In the genomic region with DNA sequence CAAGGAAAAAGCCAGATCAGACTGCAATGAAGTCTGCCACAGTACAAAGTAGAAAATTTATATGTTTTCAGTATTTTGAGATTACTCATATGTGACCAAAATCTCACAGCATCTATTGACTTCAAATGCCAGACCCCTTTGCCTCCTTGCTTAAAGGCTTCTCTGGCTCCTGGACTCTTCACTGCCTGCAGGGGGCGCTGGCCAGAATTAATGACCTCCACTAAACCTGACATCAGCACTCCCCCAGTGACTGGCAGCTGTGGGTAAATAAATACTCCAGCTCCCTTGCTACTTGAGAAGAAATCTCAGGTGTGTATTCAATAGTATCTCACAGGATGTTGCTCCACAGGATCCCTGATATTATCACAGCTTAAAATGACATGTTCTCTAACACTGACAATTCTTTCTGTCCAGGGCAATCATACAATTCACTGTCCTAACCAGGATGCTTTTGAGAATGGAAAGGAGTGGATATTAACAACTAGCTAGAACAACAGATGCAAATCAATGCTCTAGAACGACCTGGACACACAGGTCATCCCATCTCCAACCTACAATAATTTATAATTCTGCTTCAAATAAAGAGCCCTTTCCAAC, we compare ENCODE assay signal across 8 cellular contexts. TPM values are rescaled to one million over a fixed set of nuclear protein-coding genes. Genes with fewer than 3 reads are reported as not detected.
DNase-seq lines count a peak whose midpoint lies in the region; ATAC-seq and TF ChIP-seq lines count a peak whose summit lies in the region.

No MANE protein-coding gene starts in this region.

- no peak overlapping the region for H2BK5ac ChIP-seq in H9 (ENCODE audit: insufficient read length, low read length)

- no peak overlapping the region for H2BK120ac ChIP-seq in H9 (ENCODE audit: low read depth, low read length, poor library complexity, severe bottlenecking)

- no peak overlapping the region for H3K9ac ChIP-seq in H9 (ENCODE audit: extremely low read depth, insufficient read length, low read length)
- no peak overlapping the region for H3K9ac ChIP-seq in endodermal cell (ENCODE audit: extremely low read depth, low read length, poor library complexity, severe bottlenecking)

- H3K27me3 Mint-ChIP-seq in H9 (ENCODE audit: low read depth) (no peaks in the 10 kb centered on the region), endodermal cell (ENCODE audit: insufficient read depth) (no peaks in the 10 kb centered on the region)
- no peaks in the 10 kb centered on the region for H3K27me3 Mint-ChIP-seq in activated CD4-positive, alpha-beta memory T cell treated with anti-CD3 and anti-CD28 coated beads, Interleukin-2, amount 10 ng/mL, durations not matched to agents 7 days and 5 days

- H3K9me3 Mint-ChIP-seq in H9 (no peaks in the 10 kb centered on the region), endodermal cell (no peaks in the 10 kb centered on the region)
- H3K9me3 Mint-ChIP-seq in activated CD4-positive, alpha-beta memory T cell treated with anti-CD3 and anti-CD28 coated beads, Interleukin-2, amount 10 ng/mL, durations not matched to agents 7 days and 5 days, result no peaks in the 10 kb centered on the region

- H3K14ac ChIP-seq in H9 (ENCODE audit: insufficient read depth, low read length), result no peak overlapping the region

- H4K20me1 ChIP-seq in H9 (ENCODE audit: control insufficient read depth, insufficient read depth, insufficient read length) (no peaks in the 10 kb centered on the region), osteoblast (ENCODE audit: insufficient read depth, low read length) (no peaks in the 10 kb centered on the region)

- H3K27me3 ChIP-seq in H9 (ENCODE audit: insufficient read depth, low read length) (no peaks in the 10 kb centered on the region), endodermal cell (ENCODE audit: control insufficient read depth, insufficient read depth, low read length, poor library complexity, severe bottlenecking) (no peaks in the 10 kb centered on the region), osteoblast (ENCODE audit: insufficient read depth, low read length) (no peaks in the 10 kb centered on the region)

- H3K23me2 ChIP-seq in H9 (ENCODE audit: insufficient read length, low read depth, low read length, poor library complexity, severe bottlenecking), result peaks cover 6% of the 10 kb centered on the region

- no peak overlapping the region for H2BK20ac ChIP-seq in H9 (ENCODE audit: low read depth, low read length, poor library complexity, severe bottlenecking)

- H2AK5ac ChIP-seq in H9 (ENCODE audit: insufficient read length, low read length), result no peak overlapping the region

- no peak overlapping the region for H3K4me3 ChIP-seq in endodermal cell (ENCODE audit: low read length)
- H3K4me3 ChIP-seq in osteoblast (ENCODE audit: insufficient read depth, low read length), result no peak overlapping the region

- H4K5ac ChIP-seq in H9 (ENCODE audit: insufficient read length, low read depth, low read length), result no peak overlapping the region

- H3K79me2 ChIP-seq in H9 (ENCODE audit: insufficient read depth, low read length), result peaks cover 3% of the 10 kb centered on the region; the same call in 1 of the 2 replicates
- H3K79me2 ChIP-seq in osteoblast (ENCODE audit: insufficient read depth, low read length), result peaks cover 31% of the 10 kb centered on the region

- H3K23ac ChIP-seq in H9 (ENCODE audit: insufficient read length, low read depth, low read length), result no peak overlapping the region

- TF ChIP-seq CTCF in H9 (conservative IDR thresholded peaks at IDR 0.05), result peak; percentile 91
- TF ChIP-seq CTCF in endodermal cell (conservative IDR thresholded peaks at IDR 0.05), result peak; percentile 97
- TF ChIP-seq CTCF in osteoblast (IDR thresholded peaks at IDR 0.05; ENCODE audit: extremely low read depth, low read depth, low read length), result peak; percentile 89

- no CpG with 5 or more reads among the region's 2 CpGs for WGBS in H9 (ENCODE audit: extremely low coverage, insufficient read length, low lambda C conversion rate)
- WGBS in endodermal cell (ENCODE audit: insufficient coverage in 1 of 2, insufficient read length in 1 of 2), 2 experiments, result 14 to 28% methylated on average over 2 of the region's 2 CpGs

- no peak overlapping the region for H3K4me3 Mint-ChIP-seq in H9
- H3K4me3 Mint-ChIP-seq in activated CD4-positive, alpha-beta memory T cell treated with anti-CD3 and anti-CD28 coated beads, Interleukin-2, amount 10 ng/mL, durations not matched to agents 7 days and 5 days, result no peak overlapping the region
- no peak overlapping the region for H3K4me3 Mint-ChIP-seq in endodermal cell

- H3K27ac ChIP-seq in H9 (ENCODE audit: insufficient read length, low read depth, low read length), result no peak overlapping the region
- H3K27ac ChIP-seq in endodermal cell (ENCODE audit: low read depth, low read length), result no peak overlapping the region
- peak overlapping the region; percentile 86 for H3K27ac ChIP-seq in osteoblast (ENCODE audit: low read depth, low read length)

- no peak overlapping the region for H2AFZ ChIP-seq in H9 (ENCODE audit: low read length)
- no peak overlapping the region for H2AFZ ChIP-seq in osteoblast (ENCODE audit: low read length)

- H3K18ac ChIP-seq in H9 (ENCODE audit: insufficient read length, low read depth, low read length), result no peak overlapping the region

- no peak overlapping the region for H4K8ac ChIP-seq in H9 (replicated peaks; ENCODE audit: insufficient read length, low read depth, low read length)

- ATAC-seq in HG02870 (IDR thresholded peaks at IDR 0.05; ENCODE audit: unreplicated experiment), result no peak
- ATAC-seq in GM21576 (IDR thresholded peaks at IDR 0.05; ENCODE audit: unreplicated experiment), result no peak

- H3K4me1 ChIP-seq in H9 (ENCODE audit: insufficient read depth, low read length), result no peaks in the 10 kb centered on the region
- H3K4me1 ChIP-seq in endodermal cell (ENCODE audit: control insufficient read depth, insufficient read depth, low read length), result no peaks in the 10 kb centered on the region
- H3K4me1 ChIP-seq in osteoblast (ENCODE audit: insufficient read depth, low read length), result peaks cover 42% of the 10 kb centered on the region

- H3K4me2 ChIP-seq in H9 (ENCODE audit: insufficient read depth, insufficient read length, low read length), result no peak overlapping the region
- H3K4me2 ChIP-seq in osteoblast (ENCODE audit: insufficient read depth, low read length), result no peak overlapping the region

- POLR2A ChIA-PET in activated CD4-positive, alpha-beta memory T cell treated with anti-CD3 and anti-CD28 coated beads, Interleukin-2, amount 10 ng/mL, durations not matched to agents 7 days and 5 days (lab: Charles Lee), result interaction anchor here (1.4 kb wide), 1 partner anchor 13 kb away, joined by 5 read pairs; the partner anchor contains the start of gene PSME3

- H3K4me1 Mint-ChIP-seq in H9, result peaks cover 6 to 7% of the 10 kb centered on the region in 2 experiments
- peaks cover 36% of the 10 kb centered on the region for H3K4me1 Mint-ChIP-seq in activated CD4-positive, alpha-beta memory T cell treated with anti-CD3 and anti-CD28 coated beads, Interleukin-2, amount 10 ng/mL, durations not matched to agents 7 days and 5 days
- H3K4me1 Mint-ChIP-seq in endodermal cell, result peaks cover 7% of the 10 kb centered on the region

- H3K9me3 ChIP-seq in H9 (ENCODE audit: control insufficient read depth, low read depth, low read length) (no peaks in the 10 kb centered on the region), endodermal cell (ENCODE audit: control insufficient read depth, low read length) (no peaks in the 10 kb centered on the region), osteoblast (ENCODE audit: low read depth, low read length) (no peaks in the 10 kb centered on the region)

- no peak overlapping the region for H3T11ph ChIP-seq in H9 (ENCODE audit: low read length)

- H3K27ac Mint-ChIP-seq in H9, result peak overlapping the region in 2 of 3 experiments; percentile 28 to 55; a peak in 1 of 7 replicates
- H3K27ac Mint-ChIP-seq in activated CD4-positive, alpha-beta memory T cell treated with anti-CD3 and anti-CD28 coated beads, Interleukin-2, amount 10 ng/mL, durations not matched to agents 7 days and 5 days, result no peak overlapping the region
- peak overlapping the region; percentile 67 for H3K27ac Mint-ChIP-seq in endodermal cell

- no peak overlapping the region for H2BK12ac ChIP-seq in H9 (ENCODE audit: insufficient read length, low read depth, low read length)

- no peak overlapping the region for H3K56ac ChIP-seq in H9 (ENCODE audit: insufficient read length, low read depth, low read length)

- H3K79me1 ChIP-seq in H9 (ENCODE audit: insufficient read depth, low read depth, low read length, poor library complexity, severe bottlenecking), result no peaks in the 10 kb centered on the region

- no peak overlapping the region for H4K91ac ChIP-seq in H9 (ENCODE audit: insufficient read length, low read depth, low read length)

- H2BK15ac ChIP-seq in H9 (ENCODE audit: low read depth, low read length), result no peak overlapping the region

- H3K36me3 ChIP-seq in endodermal cell (ENCODE audit: control insufficient read depth, insufficient read depth, low read length) (peaks cover 54% of the 10 kb centered on the region), osteoblast (ENCODE audit: insufficient read depth, low read length) (peaks cover 54% of the 10 kb centered on the region)

- CTCF ChIA-PET in activated CD4-positive, alpha-beta memory T cell treated with anti-CD3 and anti-CD28 coated beads, Interleukin-2, amount 10 ng/mL, durations not matched to agents 7 days and 5 days (lab: Charles Lee), result interaction anchor here (0.6 to 5.7 kb wide), 9 partner anchors 10 to 242 kb away, joined by 3 to 48 read pairs (median 3); partner anchors contain the start of genes PSMC3IP, PSME3, RPL27 and VPS25

- H3K4ac ChIP-seq in H9 (ENCODE audit: low read depth, low read length), result no peak overlapping the region

- H3K36me3 Mint-ChIP-seq in H9 (ENCODE audit: insufficient read depth in 1 of 3, low read depth in 3 of 3) (peaks cover 19 to 68% (median 49%) of the 10 kb centered on the region in 3 experiments), endodermal cell (ENCODE audit: low read depth) (peaks cover 53% of the 10 kb centered on the region)
- H3K36me3 Mint-ChIP-seq in activated CD4-positive, alpha-beta memory T cell treated with anti-CD3 and anti-CD28 coated beads, Interleukin-2, amount 10 ng/mL, durations not matched to agents 7 days and 5 days (ENCODE audit: low read depth), result peaks cover 71% of the 10 kb centered on the region

- DNase-seq in AG08395 (ENCODE audit: low spot score) (peak; percentile 48), H9 (peak; percentile 89), NCI-H774 (lab: John Stamatoyannopoulos, UW) (peak; percentile 74), endodermal cell (peak; percentile 96), osteoblast (ENCODE audit: insufficient read length, low spot score, missing footprints) (peak; percentile 31)
- peak; percentile 74 for DNase-seq in activated CD4-positive, alpha-beta memory T cell treated with anti-CD3 and anti-CD28 coated beads, Interleukin-2, amount 10 ng/mL, durations not matched to agents 7 days and 5 days

RNA-seq across cellular contexts. Expression of gene BECN1, which starts 4.0 kb away (rescaled TPM):
- total RNA-seq in H9 (2021) (60.1 and 69.2 TPM in 2 replicates), endodermal cell (10 to 100 TPM; 59.9 to 60.6 TPM), osteoblast (94.8 and 104 TPM in 2 replicates)
- total RNA-seq in activated CD4-positive, alpha-beta memory T cell treated with anti-CD3 and anti-CD28 coated beads, Interleukin-2, amount 10 ng/mL, durations not matched to agents 7 days and 5 days, result 10 to 100 TPM; 95.6 to 96.8 TPM
- 49.5 TPM for polyA plus RNA-seq in endodermal cell (2013, experiment 1 of 2)
- 45.0 TPM for polyA plus RNA-seq in endodermal cell (2013, experiment 2 of 2)

RNA-seq across cellular contexts. Expression of gene PSME3, which starts 13.2 kb away (rescaled TPM):
- total RNA-seq in H9 (2021), result 205 and 222 TPM in 2 replicates
- total RNA-seq in activated CD4-positive, alpha-beta memory T cell treated with anti-CD3 and anti-CD28 coated beads, Interleukin-2, amount 10 ng/mL, durations not matched to agents 7 days and 5 days, result 100 to 1,000 TPM; 101 to 104 TPM
- 100 to 1,000 TPM; 153 to 178 TPM for total RNA-seq in endodermal cell
- 124 TPM for polyA plus RNA-seq in endodermal cell (2013, experiment 1 of 2)
- 115 TPM for polyA plus RNA-seq in endodermal cell (2013, experiment 2 of 2)
- total RNA-seq in osteoblast, result 79.9 and 81.1 TPM in 2 replicates

RNA-seq across cellular contexts. Expression of gene CNTD1, which starts 21.4 kb away (rescaled TPM):
- total RNA-seq in H9 (2021) (not detected in 2 replicates), endodermal cell (not detected), osteoblast (0.88 TPM in 1 of 2 replicates, not detected in the other)
- total RNA-seq in activated CD4-positive, alpha-beta memory T cell treated with anti-CD3 and anti-CD28 coated beads, Interleukin-2, amount 10 ng/mL, durations not matched to agents 7 days and 5 days, result not detected
- polyA plus RNA-seq in endodermal cell (2013, experiment 1 of 2), result not detected
- polyA plus RNA-seq in endodermal cell (2013, experiment 2 of 2), result not detected

RNA-seq across cellular contexts. Expression of gene COA3, which starts 21.5 kb away (rescaled TPM):
- total RNA-seq in H9 (2021) (74.2 and 76.9 TPM in 2 replicates), endodermal cell (10 to 100 TPM; 64.6 to 67.8 TPM), osteoblast (44.2 and 47.4 TPM in 2 replicates)
- 10 to 100 TPM; 35.1 to 37.0 TPM for total RNA-seq in activated CD4-positive, alpha-beta memory T cell treated with anti-CD3 and anti-CD28 coated beads, Interleukin-2, amount 10 ng/mL, durations not matched to agents 7 days and 5 days
- 70.4 TPM for polyA plus RNA-seq in endodermal cell (2013, experiment 1 of 2)
- polyA plus RNA-seq in endodermal cell (2013, experiment 2 of 2), result 70.9 TPM

RNA-seq across cellular contexts. Expression of gene AOC2, which starts 24.3 kb away (rescaled TPM):
- total RNA-seq in H9 (2021), result 5.7 and 7.1 TPM in 2 replicates
- 1 to 10 TPM; 1.0 to 1.1 TPM for total RNA-seq in activated CD4-positive, alpha-beta memory T cell treated with anti-CD3 and anti-CD28 coated beads, Interleukin-2, amount 10 ng/mL, durations not matched to agents 7 days and 5 days
- total RNA-seq in endodermal cell, result 1 to 10 TPM; 3.7 to 3.8 TPM
- polyA plus RNA-seq in endodermal cell (2013, experiment 1 of 2), result 1.7 TPM
- 1.6 TPM for polyA plus RNA-seq in endodermal cell (2013, experiment 2 of 2)
- 0.72 and 0.88 TPM in 2 replicates for total RNA-seq in osteoblast

Comparison
In these comparisons a context has a peak if more than half of its experiments do, and no peak if none do; other contexts are left out.
1. DNase-seq: peak in every context shown above with its lines; median percentile 96 in endodermal cell; 89 in H9; 74 in NCI-H774; 74 in activated CD4-positive, alpha-beta memory T cell treated with anti-CD3 and anti-CD28 coated beads, Interleukin-2, amount 10 ng/mL, durations not matched to agents 7 days and 5 days; 48 in AG08395; 31 in osteoblast.